13 cellular contexts compared by ENCODE assay signal in genomic region chrY:13339381-13339780, GRCh38.
"Had no signal": no experiment of that assay in that cellular context is flagged by ENCODE, and none has a peak within 500 bp of the region (broad histone marks: within the 10 kb centered on the region; RNA-seq: fewer than 3 reads in every experiment).

No MANE protein-coding gene starts in this region.

- DNase-seq: activated CD4-positive, alpha-beta T cell treated with anti-CD3 and anti-CD28 coated beads, Interleukin-2, amount 50 U/mL, for 1 hour; activated CD4-positive, CD25-positive, alpha-beta regulatory T cell; activated gamma-delta T cell; activated T-cell treated with anti-CD3 and anti-CD28 coated beads, Interleukin-2, amount 50 U/mL, for 48 hours; erythroblast; right lobe of liver; SK-N-SH; stimulated activated naive CD4-positive, alpha-beta T cell; testis had no signal

- H3K4me3 ChIP-seq: coronary artery, lung, right lobe of liver, testis had no signal

- H3K9ac ChIP-seq: SK-N-SH had no signal

- H3K27ac Mint-ChIP-seq: natural killer cell treated with Interleukin-12 subunit alpha and Interleukin-12 subunit beta and Interleukin-15 and Interleukin-18, amount 100 ng/mL, for 72 hours; progenitor cell of endocrine pancreas had no signal

- H3K9me3 Mint-ChIP-seq: natural killer cell treated with Interleukin-12 subunit alpha and Interleukin-12 subunit beta and Interleukin-15 and Interleukin-18, amount 100 ng/mL, for 72 hours had no signal

- H3K27me3 Mint-ChIP-seq: natural killer cell treated with Interleukin-12 subunit alpha and Interleukin-12 subunit beta and Interleukin-15 and Interleukin-18, amount 100 ng/mL, for 72 hours; progenitor cell of endocrine pancreas had no signal

- H3K9me3 ChIP-seq: right lobe of liver, SK-N-SH, testis had no signal

- H3K4me1 ChIP-seq: right lobe of liver, testis had no signal

- H3K27me3 ChIP-seq: right lobe of liver, testis had no signal

- H3K4me2 ChIP-seq: SK-N-SH had no signal

- H3K36me3 ChIP-seq: right lobe of liver had no signal

- H3K4me3 Mint-ChIP-seq: natural killer cell treated with Interleukin-12 subunit alpha and Interleukin-12 subunit beta and Interleukin-15 and Interleukin-18, amount 100 ng/mL, for 72 hours had no signal

- ATAC-seq: natural killer cell treated with Interleukin-12 subunit alpha and Interleukin-12 subunit beta and Interleukin-15 and Interleukin-18, amount 100 ng/mL, for 72 hours; right lobe of liver had no signal

- H3K27ac ChIP-seq: coronary artery, right lobe of liver, testis had no signal
